1 cellular context compared by ENCODE assay signal in the genomic region with DNA sequence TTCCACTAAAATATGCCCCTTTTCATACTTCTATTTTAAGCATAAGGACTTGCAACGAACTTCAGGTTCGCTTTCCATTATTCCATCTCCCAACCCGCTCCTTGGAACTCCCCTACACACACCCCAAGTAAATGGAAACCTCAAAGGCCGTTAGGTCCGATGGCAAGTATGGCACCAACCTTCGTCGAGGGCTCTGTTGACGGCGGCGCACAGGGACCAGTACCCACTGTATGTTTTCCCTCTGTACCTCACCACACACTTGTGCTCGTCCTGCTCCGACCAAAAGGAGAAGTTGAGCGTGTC.
A peak's percentile ranks its signal among the peaks of the same experiment; 100 is the strongest.
TF ChIP-seq lines count a peak whose summit lies in the region.

No MANE protein-coding gene starts in this region.

TF ChIP-seq in GM12878, 131 proteins besides CTCF, POLR2A, EP300 and RAD21:
- TF ChIP-seq PML (IDR thresholded peaks at IDR 0.05; ENCODE audit: low read length) = no peak
- TF ChIP-seq E2F4 (IDR thresholded peaks at IDR 0.05; ENCODE audit: low read depth, low read length) = no peak
- no peak for TF ChIP-seq HDAC2 (IDR thresholded peaks at IDR 0.05)
- no peak for TF ChIP-seq E4F1 (IDR thresholded peaks at IDR 0.05; ENCODE audit: borderline replicate concordance, partially characterized antibody)
- no peak for TF ChIP-seq ZBED1 (IDR thresholded peaks at IDR 0.05; ENCODE audit: borderline replicate concordance)
- TF ChIP-seq BHLHE40 (IDR thresholded peaks at IDR 0.05; ENCODE audit: borderline replicate concordance in 1 of 2, low read depth in 2 of 2, low read length in 1 of 2) = peak in 1 of 2 experiments; percentile 22; a peak in 1 of 4 replicates
- no peak for TF ChIP-seq JUNB (IDR thresholded peaks at IDR 0.05)
- TF ChIP-seq LARP7 (IDR thresholded peaks at IDR 0.05) = 0 out of 2 replicates have a peak, but pooled peaks have one; percentile 9
- TF ChIP-seq NBN (IDR thresholded peaks at IDR 0.05) = no peak; the same call in 1 of the 2 replicates
- TF ChIP-seq EED (IDR thresholded peaks at IDR 0.05; ENCODE audit: low read depth) = no peak
TF ChIP-seq in GM12878: peak in this region for 2.
